In the genomic region with DNA sequence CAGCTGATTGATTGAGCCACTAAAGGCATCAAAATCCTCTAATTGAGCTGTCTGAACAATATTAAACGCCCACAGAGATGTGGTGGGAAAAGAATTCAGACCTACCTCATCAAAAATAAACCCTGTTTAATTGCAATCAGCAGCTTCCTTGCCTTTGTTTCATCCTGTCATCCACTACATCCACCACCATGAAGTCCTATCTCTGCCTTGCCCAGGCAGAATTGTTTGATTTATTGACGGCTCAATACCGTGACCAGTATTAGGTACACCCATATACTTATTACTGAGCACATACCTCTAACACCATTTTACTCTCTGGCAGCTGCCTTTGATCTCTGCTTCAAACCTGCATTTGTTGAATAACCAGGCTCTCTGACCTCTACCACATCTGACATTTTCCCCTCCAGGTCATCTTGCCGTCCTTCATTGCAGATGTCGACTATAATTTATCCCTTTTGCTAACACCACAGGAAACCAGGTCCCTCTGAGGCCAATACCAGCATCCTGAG, we compare ENCODE assay signal across 1 cellular context.
TF ChIP-seq lines count a peak whose summit lies in the region.

No MANE protein-coding gene starts in this region.

TF ChIP-seq in GM23338, 12 proteins besides CTCF, POLR2A, EP300 and RAD21 (continued from another document):
- TF ChIP-seq, protein P1, sequence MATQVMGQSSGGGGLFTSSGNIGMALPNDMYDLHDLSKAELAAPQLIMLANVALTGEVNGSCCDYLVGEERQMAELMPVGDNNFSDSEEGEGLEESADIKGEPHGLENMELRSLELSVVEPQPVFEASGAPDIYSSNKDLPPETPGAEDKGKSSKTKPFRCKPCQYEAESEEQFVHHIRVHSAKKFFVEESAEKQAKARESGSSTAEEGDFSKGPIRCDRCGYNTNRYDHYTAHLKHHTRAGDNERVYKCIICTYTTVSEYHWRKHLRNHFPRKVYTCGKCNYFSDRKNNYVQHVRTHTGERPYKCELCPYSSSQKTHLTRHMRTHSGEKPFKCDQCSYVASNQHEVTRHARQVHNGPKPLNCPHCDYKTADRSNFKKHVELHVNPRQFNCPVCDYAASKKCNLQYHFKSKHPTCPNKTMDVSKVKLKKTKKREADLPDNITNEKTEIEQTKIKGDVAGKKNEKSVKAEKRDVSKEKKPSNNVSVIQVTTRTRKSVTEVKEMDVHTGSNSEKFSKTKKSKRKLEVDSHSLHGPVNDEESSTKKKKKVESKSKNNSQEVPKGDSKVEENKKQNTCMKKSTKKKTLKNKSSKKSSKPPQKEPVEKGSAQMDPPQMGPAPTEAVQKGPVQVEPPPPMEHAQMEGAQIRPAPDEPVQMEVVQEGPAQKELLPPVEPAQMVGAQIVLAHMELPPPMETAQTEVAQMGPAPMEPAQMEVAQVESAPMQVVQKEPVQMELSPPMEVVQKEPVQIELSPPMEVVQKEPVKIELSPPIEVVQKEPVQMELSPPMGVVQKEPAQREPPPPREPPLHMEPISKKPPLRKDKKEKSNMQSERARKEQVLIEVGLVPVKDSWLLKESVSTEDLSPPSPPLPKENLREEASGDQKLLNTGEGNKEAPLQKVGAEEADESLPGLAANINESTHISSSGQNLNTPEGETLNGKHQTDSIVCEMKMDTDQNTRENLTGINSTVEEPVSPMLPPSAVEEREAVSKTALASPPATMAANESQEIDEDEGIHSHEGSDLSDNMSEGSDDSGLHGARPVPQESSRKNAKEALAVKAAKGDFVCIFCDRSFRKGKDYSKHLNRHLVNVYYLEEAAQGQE (IDR thresholded peaks at IDR 0.05; ENCODE audit: unreplicated experiment) = no peak
- TF ChIP-seq EZH2 (IDR thresholded peaks at IDR 0.05; ENCODE audit: low read depth, unreplicated experiment) (no peak), CREB1 (CRISPR knock-in tag; IDR thresholded peaks at IDR 0.05; ENCODE audit: low read depth) (no peak), JUNB (IDR thresholded peaks at IDR 0.05; ENCODE audit: unreplicated experiment) (no peak), POLR2AphosphoS5 (IDR thresholded peaks at IDR 0.05; ENCODE audit: low read depth) (no peak), ZNF114 (CRISPR knock-in tag; IDR thresholded peaks at IDR 0.05) (no peak), NANOG (IDR thresholded peaks at IDR 0.05; ENCODE audit: borderline replicate concordance) (no peak), ETS1 (IDR thresholded peaks at IDR 0.05) (no peak)
